In genomic region chr4:127623755-127624087, GRCh38 we compare ENCODE assay signal across 8 cellular contexts. TPM values are rescaled to one million over a fixed set of nuclear protein-coding genes. Genes with fewer than 3 reads are reported as not detected.
DNase-seq lines count a peak whose midpoint lies in the region; ATAC-seq and TF ChIP-seq lines count a peak whose summit lies in the region.

No MANE protein-coding gene starts in this region.

- H3K9ac ChIP-seq in neural progenitor cell, result no peak overlapping the region

- no peaks in the 10 kb centered on the region for H3K36me3 ChIP-seq in neural progenitor cell

- H3K4me2 ChIP-seq in neural progenitor cell, result peak overlapping the region; percentile 85

- peaks cover 10% of the 10 kb centered on the region for H3K27me3 Mint-ChIP-seq in neural progenitor cell (ENCODE audit: insufficient read depth, low read depth)

- H2AFZ ChIP-seq in neural progenitor cell (replicated peaks), result peak overlapping the region; percentile 92

- ATAC-seq in GM21447 (IDR thresholded peaks at IDR 0.05; ENCODE audit: unreplicated experiment) (no peak), GM21619 (IDR thresholded peaks at IDR 0.05; ENCODE audit: unreplicated experiment) (no peak), HG03175 (IDR thresholded peaks at IDR 0.05; ENCODE audit: unreplicated experiment) (no peak), HG03565 (IDR thresholded peaks at IDR 0.05; ENCODE audit: unreplicated experiment) (no peak)

- peak overlapping the region; percentile 94 for H3K4me3 Mint-ChIP-seq in neural progenitor cell

- H3K9me3 Mint-ChIP-seq in neural progenitor cell, result no peaks in the 10 kb centered on the region

- H3K4me1 Mint-ChIP-seq in neural progenitor cell, result peaks cover 23% of the 10 kb centered on the region

- TF ChIP-seq CTCF in NB4 (IDR thresholded peaks at IDR 0.05; ENCODE audit: low read depth, low read length) (no peak), epithelial cell of esophagus (IDR thresholded peaks at IDR 0.05; ENCODE audit: insufficient read depth, low read depth, low read length, missing control alignments) (no peak), neural progenitor cell (IDR thresholded peaks at IDR 0.05) (no peak)

- TF ChIP-seq POLR2A in NB4 (IDR thresholded peaks at IDR 0.05; ENCODE audit: extremely low read depth, insufficient read length), result no peak

- peak overlapping the region; percentile 83 for H3K27ac Mint-ChIP-seq in neural progenitor cell

- no peaks in the 10 kb centered on the region for H3K4me1 ChIP-seq in neural progenitor cell

- H3K4me3 ChIP-seq in NB4 (ENCODE audit: low read depth, low read length) (peak overlapping the region; percentile 7), epithelial cell of esophagus (ENCODE audit: low read length) (peak overlapping the region; percentile 69), neural progenitor cell (peak overlapping the region; percentile 49)

- H4K20me1 ChIP-seq in neural progenitor cell (ENCODE audit: low read depth), result no peaks in the 10 kb centered on the region

- H3K9me3 ChIP-seq in neural progenitor cell (ENCODE audit: low read depth), result no peaks in the 10 kb centered on the region

- peaks cover 9% of the 10 kb centered on the region for H3F3A ChIP-seq in neural progenitor cell (ENCODE audit: low read depth)

- H3K79me2 ChIP-seq in neural progenitor cell (ENCODE audit: low read depth), result no peaks in the 10 kb centered on the region

- H3K27me3 ChIP-seq in neural progenitor cell, result peaks cover 67% of the 10 kb centered on the region

- no peaks in the 10 kb centered on the region for H3K36me3 Mint-ChIP-seq in neural progenitor cell

- no peak overlapping the region for H3K27ac ChIP-seq in neural progenitor cell

- DNase-seq in CD1c-positive myeloid dendritic cell (ENCODE audit: extremely low spot score) (peak; percentile 11), NB4 (ENCODE audit: low read depth) (no peak), epithelial cell of esophagus (ENCODE audit: low read depth) (no peak), neural progenitor cell (ENCODE audit: low spot score) (peak; percentile 17)

RNA-seq across cellular contexts. Expression of gene INTU, which starts 9.0 kb away (rescaled TPM):
- 22.0 and 31.2 TPM in 2 replicates for total RNA-seq in neural progenitor cell (ENCODE audit: low replicate concordance)

Comparison
In these comparisons a context has a peak if more than half of its experiments do, and no peak if none do; other contexts are left out.
1. DNase-seq: peak in CD1c-positive myeloid dendritic cell (single experiment) and neural progenitor cell (single experiment); none in NB4 (single experiment) and epithelial cell of esophagus (single experiment).
2. H3K4me3 ChIP-seq: peak in every context shown above with its lines; median percentile 69 in epithelial cell of esophagus; 49 in neural progenitor cell; 7 in NB4.